ENCODE assay signal across 1 cellular context in genomic region chr2:219273887-219274391, GRCh38.
TF ChIP-seq lines count a peak whose summit lies in the region.

No MANE protein-coding gene starts in this region.

TF ChIP-seq in K562, 482 proteins besides CTCF, POLR2A, EP300 and RAD21:
- TF ChIP-seq ZNF232 (CRISPR knock-in tag; IDR thresholded peaks at IDR 0.05) (no peak), ZNF445 (CRISPR knock-in tag; IDR thresholded peaks at IDR 0.05; ENCODE audit: low read depth) (no peak), BRF1 (IDR thresholded peaks at IDR 0.05; ENCODE audit: borderline replicate concordance, extremely low read depth, insufficient read length) (no peak), HBP1 (CRISPR knock-in tag; IDR thresholded peaks at IDR 0.05) (no peak), ZKSCAN3 (CRISPR knock-in tag; IDR thresholded peaks at IDR 0.05) (no peak), GTF2F1 (IDR thresholded peaks at IDR 0.05; ENCODE audit: low read depth, low read length) (no peak), SMC3 (conservative IDR thresholded peaks at IDR 0.05; ENCODE audit: insufficient read depth, low read depth, low read length) (no peak), GATAD2A (IDR thresholded peaks at IDR 0.05) (no peak), ZNF24 (IDR thresholded peaks at IDR 0.05) (no peak), NUFIP1 (IDR thresholded peaks at IDR 0.05; ENCODE audit: partially characterized antibody) (no peak), ATF6 (CRISPR knock-in tag; IDR thresholded peaks at IDR 0.05) (no peak), PKNOX1 (IDR thresholded peaks at IDR 0.05) (no peak), ZBTB8A (IDR thresholded peaks at IDR 0.05; ENCODE audit: partially characterized antibody) (no peak), RCOR1 (IDR thresholded peaks at IDR 0.05; ENCODE audit: borderline replicate concordance in 1 of 2, low read depth in 2 of 2, low read length in 2 of 2) (no peak), DPF2 (IDR thresholded peaks at IDR 0.05) (no peak)
- TF ChIP-seq, protein P1, sequence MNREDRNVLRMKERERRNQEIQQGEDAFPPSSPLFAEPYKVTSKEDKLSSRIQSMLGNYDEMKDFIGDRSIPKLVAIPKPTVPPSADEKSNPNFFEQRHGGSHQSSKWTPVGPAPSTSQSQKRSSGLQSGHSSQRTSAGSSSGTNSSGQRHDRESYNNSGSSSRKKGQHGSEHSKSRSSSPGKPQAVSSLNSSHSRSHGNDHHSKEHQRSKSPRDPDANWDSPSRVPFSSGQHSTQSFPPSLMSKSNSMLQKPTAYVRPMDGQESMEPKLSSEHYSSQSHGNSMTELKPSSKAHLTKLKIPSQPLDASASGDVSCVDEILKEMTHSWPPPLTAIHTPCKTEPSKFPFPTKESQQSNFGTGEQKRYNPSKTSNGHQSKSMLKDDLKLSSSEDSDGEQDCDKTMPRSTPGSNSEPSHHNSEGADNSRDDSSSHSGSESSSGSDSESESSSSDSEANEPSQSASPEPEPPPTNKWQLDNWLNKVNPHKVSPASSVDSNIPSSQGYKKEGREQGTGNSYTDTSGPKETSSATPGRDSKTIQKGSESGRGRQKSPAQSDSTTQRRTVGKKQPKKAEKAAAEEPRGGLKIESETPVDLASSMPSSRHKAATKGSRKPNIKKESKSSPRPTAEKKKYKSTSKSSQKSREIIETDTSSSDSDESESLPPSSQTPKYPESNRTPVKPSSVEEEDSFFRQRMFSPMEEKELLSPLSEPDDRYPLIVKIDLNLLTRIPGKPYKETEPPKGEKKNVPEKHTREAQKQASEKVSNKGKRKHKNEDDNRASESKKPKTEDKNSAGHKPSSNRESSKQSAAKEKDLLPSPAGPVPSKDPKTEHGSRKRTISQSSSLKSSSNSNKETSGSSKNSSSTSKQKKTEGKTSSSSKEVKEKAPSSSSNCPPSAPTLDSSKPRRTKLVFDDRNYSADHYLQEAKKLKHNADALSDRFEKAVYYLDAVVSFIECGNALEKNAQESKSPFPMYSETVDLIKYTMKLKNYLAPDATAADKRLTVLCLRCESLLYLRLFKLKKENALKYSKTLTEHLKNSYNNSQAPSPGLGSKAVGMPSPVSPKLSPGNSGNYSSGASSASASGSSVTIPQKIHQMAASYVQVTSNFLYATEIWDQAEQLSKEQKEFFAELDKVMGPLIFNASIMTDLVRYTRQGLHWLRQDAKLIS (CRISPR knock-in tag; IDR thresholded peaks at IDR 0.05) = no peak
- TF ChIP-seq, protein P2, sequence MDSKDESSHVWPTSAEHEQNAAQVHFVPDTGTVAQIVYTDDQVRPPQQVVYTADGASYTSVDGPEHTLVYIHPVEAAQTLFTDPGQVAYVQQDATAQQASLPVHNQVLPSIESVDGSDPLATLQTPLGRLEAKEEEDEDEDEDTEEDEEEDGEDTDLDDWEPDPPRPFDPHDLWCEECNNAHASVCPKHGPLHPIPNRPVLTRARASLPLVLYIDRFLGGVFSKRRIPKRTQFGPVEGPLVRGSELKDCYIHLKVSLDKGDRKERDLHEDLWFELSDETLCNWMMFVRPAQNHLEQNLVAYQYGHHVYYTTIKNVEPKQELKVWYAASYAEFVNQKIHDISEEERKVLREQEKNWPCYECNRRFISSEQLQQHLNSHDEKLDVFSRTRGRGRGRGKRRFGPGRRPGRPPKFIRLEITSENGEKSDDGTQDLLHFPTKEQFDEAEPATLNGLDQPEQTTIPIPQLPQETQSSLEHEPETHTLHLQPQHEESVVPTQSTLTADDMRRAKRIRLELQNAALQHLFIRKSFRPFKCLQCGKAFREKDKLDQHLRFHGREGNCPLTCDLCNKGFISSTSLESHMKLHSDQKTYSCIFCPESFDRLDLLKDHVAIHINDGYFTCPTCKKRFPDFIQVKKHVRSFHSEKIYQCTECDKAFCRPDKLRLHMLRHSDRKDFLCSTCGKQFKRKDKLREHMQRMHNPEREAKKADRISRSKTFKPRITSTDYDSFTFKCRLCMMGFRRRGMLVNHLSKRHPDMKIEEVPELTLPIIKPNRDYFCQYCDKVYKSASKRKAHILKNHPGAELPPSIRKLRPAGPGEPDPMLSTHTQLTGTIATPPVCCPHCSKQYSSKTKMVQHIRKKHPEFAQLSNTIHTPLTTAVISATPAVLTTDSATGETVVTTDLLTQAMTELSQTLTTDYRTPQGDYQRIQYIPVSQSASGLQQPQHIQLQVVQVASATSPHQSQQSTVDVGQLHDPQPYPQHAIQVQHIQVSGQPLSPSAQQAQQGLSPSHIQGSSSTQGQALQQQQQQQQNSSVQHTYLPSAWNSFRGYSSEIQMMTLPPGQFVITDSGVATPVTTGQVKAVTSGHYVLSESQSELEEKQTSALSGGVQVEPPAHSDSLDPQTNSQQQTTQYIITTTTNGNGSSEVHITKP (IDR thresholded peaks at IDR 0.05; ENCODE audit: partially characterized antibody) = no peak
